19 cellular contexts compared by ENCODE assay signal in the genomic region with DNA sequence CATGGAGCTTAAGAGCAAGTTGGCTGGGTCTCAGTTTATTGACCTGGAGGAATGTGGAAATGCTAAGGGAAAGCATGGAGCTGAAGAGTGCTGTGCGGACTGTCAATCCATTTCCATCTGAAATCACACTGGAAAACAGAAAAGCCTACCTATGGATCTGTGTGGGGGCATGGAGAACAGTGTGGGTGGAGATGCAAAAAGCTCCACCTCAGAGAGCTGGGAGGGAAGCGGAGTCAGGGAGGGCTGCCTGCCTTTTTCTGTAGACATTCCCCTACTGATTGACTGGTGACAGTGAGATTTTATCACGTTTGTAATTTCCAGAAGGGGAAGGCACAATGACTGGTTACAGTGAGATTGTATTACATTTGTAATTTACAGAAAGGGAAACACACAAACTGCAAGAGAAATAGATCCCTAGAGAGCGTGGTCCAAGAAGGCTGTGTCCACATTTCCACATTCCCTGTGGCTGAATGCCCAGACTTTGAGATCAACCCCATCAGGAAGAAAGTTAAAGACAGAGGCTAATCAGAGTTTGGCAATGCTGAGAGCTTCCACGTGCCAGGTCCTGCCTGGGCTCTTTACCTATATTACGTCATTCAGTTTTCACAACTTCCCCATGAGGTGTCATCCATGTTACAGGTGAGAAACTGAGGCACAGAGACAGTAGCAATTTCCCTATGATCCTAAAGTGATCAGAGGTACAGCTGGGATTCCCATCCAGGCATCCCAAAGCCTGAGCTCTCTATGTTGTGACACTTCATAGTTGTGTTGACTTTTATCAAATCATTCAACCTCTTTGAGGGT.
DNase-seq lines count a peak whose midpoint lies in the region; ATAC-seq, FAIRE-seq and TF ChIP-seq lines count a peak whose summit lies in the region.
"Had no signal": no experiment of that assay in that cellular context is flagged by ENCODE, and none has a peak within 500 bp of the region (broad histone marks: within the 10 kb centered on the region; RNA-seq: fewer than 3 reads in every experiment).

No MANE protein-coding gene starts in this region.

- no peak for FAIRE-seq in HepG2 (lab: Jason Lieb, UNC)
- FAIRE-seq: frontal cortex had no signal

- TF ChIP-seq RAD21 in HepG2 (CRISPR knock-in tag; IDR thresholded peaks at IDR 0.05) = no peak

- H3K27me3 Mint-ChIP-seq in naive thymus-derived CD4-positive, alpha-beta T cell = no peaks in the 10 kb centered on the region

- in situ Hi-C loops in HepG2 (cut with HindIII; ENCODE audit: extremely low pct_ligation_motif_present, low pct_unique_long_range_greater_than_20kb) = no loop called here

- POLR2A ChIA-PET in HepG2 (lab: Yijun Ruan, JAX) = no interaction called here
- POLR2A ChIA-PET in naive thymus-derived CD4-positive, alpha-beta T cell (lab: Charles Lee) = no interaction called here

- no peaks in the 10 kb centered on the region for H3K9me3 Mint-ChIP-seq in naive thymus-derived CD4-positive, alpha-beta T cell
- H3K9me3 Mint-ChIP-seq: CD8-positive, alpha-beta T cell; endodermal cell; nephron had no signal

- H2AFZ ChIP-seq in HepG2 (ENCODE audit: low read length) = no peak overlapping the region

- H4K20me1 ChIP-seq in HepG2 (ENCODE audit: insufficient read depth, low read length) = no peaks in the 10 kb centered on the region

- H3K4me1 ChIP-seq in HepG2 (ENCODE audit: insufficient read depth, low read length) (no peaks in the 10 kb centered on the region), aorta (ENCODE audit: control insufficient read depth in 1 of 2, insufficient read depth in 2 of 2, low read length in 2 of 2) (no peaks in the 10 kb centered on the region)
- no peaks in the 10 kb centered on the region for H3K4me1 ChIP-seq in naive thymus-derived CD4-positive, alpha-beta T cell (ENCODE audit: control insufficient read depth in 2 of 2, insufficient read depth in 2 of 2, low read length in 2 of 2)
- H3K4me1 ChIP-seq: vagina had no signal

- TF ChIP-seq EP300 in HepG2 (IDR thresholded peaks at IDR 0.05; ENCODE audit: low read depth in 2 of 2, low read length in 2 of 2) (no peak), HepG2 (CRISPR knock-in tag; IDR thresholded peaks at IDR 0.05; ENCODE audit: borderline replicate concordance) (no peak)

- no peak overlapping the region for H3K27ac Mint-ChIP-seq in naive thymus-derived CD4-positive, alpha-beta T cell
- H3K27ac Mint-ChIP-seq: CD8-positive, alpha-beta T cell; endodermal cell; nephron had no signal

- H3K27me3 ChIP-seq in HepG2 (ENCODE audit: control insufficient read depth in 1 of 2, insufficient read depth in 2 of 2, low read length in 2 of 2) (peaks cover 0 to 10% of the 10 kb centered on the region in 2 experiments; a peak in 2 of 5 replicates), aorta (ENCODE audit: control insufficient read depth in 1 of 2, insufficient read depth in 2 of 2, low read length in 1 of 2) (no peaks in the 10 kb centered on the region)
- H3K27me3 ChIP-seq in naive thymus-derived CD4-positive, alpha-beta T cell (ENCODE audit: control insufficient read depth in 2 of 2, insufficient read depth in 2 of 2, low read length in 2 of 2) = no peaks in the 10 kb centered on the region
- H3K27me3 ChIP-seq: vagina had no signal

- no peak for TF ChIP-seq CTCF in HepG2 (CRISPR knock-in tag; IDR thresholded peaks at IDR 0.05)

- H3K9ac ChIP-seq in HepG2 (ENCODE audit: insufficient read depth, low read depth, low read length) = no peak overlapping the region

- TF ChIP-seq POLR2A in HepG2 (IDR thresholded peaks at IDR 0.05; ENCODE audit: insufficient read depth in 1 of 2, low read depth in 2 of 2, low read length in 2 of 2) = no peak

- no peaks in the 10 kb centered on the region for H3K36me3 Mint-ChIP-seq in naive thymus-derived CD4-positive, alpha-beta T cell
- H3K36me3 Mint-ChIP-seq: CD8-positive, alpha-beta T cell had no signal

- ATAC-seq in HepG2 (no peak), aorta (ENCODE audit: low FRiP score) (no peak)
- no peak for ATAC-seq in naive thymus-derived CD4-positive, alpha-beta T cell
- ATAC-seq: CD8-positive, alpha-beta T cell had no signal

- H3K9me3 ChIP-seq in HepG2 (ENCODE audit: low read length) (no peaks in the 10 kb centered on the region), aorta (ENCODE audit: control insufficient read depth, low read length) (no peaks in the 10 kb centered on the region)
- no peaks in the 10 kb centered on the region for H3K9me3 ChIP-seq in naive thymus-derived CD4-positive, alpha-beta T cell (ENCODE audit: control insufficient read depth in 2 of 3, low read length in 3 of 3)
- H3K9me3 ChIP-seq: vagina had no signal

- H3K79me2 ChIP-seq in HepG2 (ENCODE audit: insufficient read depth, low read length) = no peaks in the 10 kb centered on the region

- intact Hi-C loops in HepG2 (cut with micrococcal nuclease; ENCODE audit: unreplicated experiment) (no loop called here), aorta (cut with DNase I) (no loop called here)
- intact Hi-C loops in naive thymus-derived CD4-positive, alpha-beta T cell (cut with micrococcal nuclease) = no loop called here

- DNase-seq in AG08395 (ENCODE audit: low spot score) (peak; percentile 27), LHCN-M2 (ENCODE audit: low read depth) (peak; percentile 6), dedifferentiated amniotic fluid mesenchymal stem cell (ENCODE audit: extremely low spot score) (peak; percentile 24), HepG2 (ENCODE audit: low spot score) (no peak), aorta (no peak), AML-193 (lab: John Stamatoyannopoulos, UW) (no peak), SHP77 treated with DMSO at 0.1 percent for 48 hours (lab: John Stamatoyannopoulos, UW) (no peak)
- no peak for DNase-seq in naive thymus-derived CD4-positive, alpha-beta T cell
- DNase-seq: activated CD4-positive, alpha-beta T cell treated with anti-CD3 and anti-CD28 coated beads, Interleukin-2, amount 50 U/mL, for 1 hour; activated gamma-delta T cell treated with Interleukin-2 at 50 U/mL for 16 hours; CD8-positive, alpha-beta T cell; DMS53; endodermal cell; NCI-H1417; NCI-H69; Right ventricle myocardium superior had no signal

- BruUV-seq in HepG2 (replicated peaks; lab: Mats Ljungman, UMichigan) = no TSS peak

- H3K4me3 Mint-ChIP-seq in naive thymus-derived CD4-positive, alpha-beta T cell = no peak overlapping the region
- H3K4me3 Mint-ChIP-seq: CD8-positive, alpha-beta T cell; endodermal cell; nephron had no signal

- H3K36me3 ChIP-seq in HepG2 (replicated peaks in 1 of 2; ENCODE audit: control insufficient read depth in 1 of 2, insufficient read depth in 2 of 2, low read length in 2 of 2) = no peaks in the 10 kb centered on the region
- H3K36me3 ChIP-seq in aorta (ENCODE audit: control insufficient read depth in 1 of 2, insufficient read depth in 2 of 2, low read length in 1 of 2) = no peaks in the 10 kb centered on the region
- no peaks in the 10 kb centered on the region for H3K36me3 ChIP-seq in naive thymus-derived CD4-positive, alpha-beta T cell (ENCODE audit: control insufficient read depth in 2 of 3, insufficient read depth in 3 of 3, low read length in 3 of 3)
- H3K36me3 ChIP-seq: vagina had no signal

- no peak overlapping the region for H3K4me2 ChIP-seq in HepG2 (ENCODE audit: low read depth, low read length)

- H3K27ac ChIP-seq in HepG2 (ENCODE audit: extremely low read length, insufficient read depth, low read length) (no peak overlapping the region), aorta (ENCODE audit: low read depth in 1 of 2, low read length in 2 of 2) (no peak overlapping the region)
- no peak overlapping the region for H3K27ac ChIP-seq in naive thymus-derived CD4-positive, alpha-beta T cell (ENCODE audit: low read depth, low read length)
- H3K27ac ChIP-seq: vagina had no signal

- H3K4me1 Mint-ChIP-seq in naive thymus-derived CD4-positive, alpha-beta T cell = no peaks in the 10 kb centered on the region

- no peak overlapping the region for H3K4me3 ChIP-seq in HepG2 (replicated peaks in 1 of 3; ENCODE audit: insufficient read depth in 1 of 3, low read depth in 2 of 3, low read length in 3 of 3)
- H3K4me3 ChIP-seq in aorta (ENCODE audit: low read length in 2 of 2) = no peak overlapping the region
- H3K4me3 ChIP-seq in naive thymus-derived CD4-positive, alpha-beta T cell (ENCODE audit: low read length) = no peak overlapping the region
- H3K4me3 ChIP-seq: vagina had no signal

- WGBS in HepG2 (ENCODE audit: low lambda C conversion rate) = 10% methylated on average over 6 of the region's 6 CpGs
- WGBS in aorta, 2 donors = 27 to 33% methylated on average over 6 of the region's 6 CpGs

- CTCF ChIA-PET in HepG2 (lab: Yijun Ruan, JAX; ENCODE audit: low intra/inter-chr PET ratio, low total read pairs) = no interaction called here
- CTCF ChIA-PET in naive thymus-derived CD4-positive, alpha-beta T cell (lab: Charles Lee) = no interaction called here

TF ChIP-seq in HepG2, 621 proteins besides CTCF, POLR2A, EP300 and RAD21:
- TF ChIP-seq CREB1 (IDR thresholded peaks at IDR 0.05) (peak; percentile 77), CREB1 (CRISPR knock-in tag; IDR thresholded peaks at IDR 0.05) (no peak), U2AF2 (IDR thresholded peaks at IDR 0.05; ENCODE audit: low read depth, low read length) (no peak), ZKSCAN1 (IDR thresholded peaks at IDR 0.05; ENCODE audit: low read length) (no peak), RFX3 (CRISPR knock-in tag; IDR thresholded peaks at IDR 0.05) (no peak), ETV5 (CRISPR knock-in tag; IDR thresholded peaks at IDR 0.05; ENCODE audit: borderline replicate concordance) (no peak), RXRA (CRISPR knock-in tag; IDR thresholded peaks at IDR 0.05) (no peak), ATF7 (IDR thresholded peaks at IDR 0.05) (peak; percentile 81), ATF7 (CRISPR knock-in tag; IDR thresholded peaks at IDR 0.05) (no peak)

Comparison
In these comparisons a context has a peak if more than half of its experiments do, and no peak if none do; other contexts are left out.
1. DNase-seq: peak in AG08395 (single experiment), LHCN-M2 (single experiment) and dedifferentiated amniotic fluid mesenchymal stem cell (single experiment); none in HepG2 (single experiment), aorta (0 of 2), naive thymus-derived CD4-positive, alpha-beta T cell (0 of 9), AML-193 (0 of 2) and SHP77 treated with DMSO at 0.1 percent for 48 hours (single experiment).